Comparison of ENCODE assay signal across 17 cellular contexts in the genomic region with DNA sequence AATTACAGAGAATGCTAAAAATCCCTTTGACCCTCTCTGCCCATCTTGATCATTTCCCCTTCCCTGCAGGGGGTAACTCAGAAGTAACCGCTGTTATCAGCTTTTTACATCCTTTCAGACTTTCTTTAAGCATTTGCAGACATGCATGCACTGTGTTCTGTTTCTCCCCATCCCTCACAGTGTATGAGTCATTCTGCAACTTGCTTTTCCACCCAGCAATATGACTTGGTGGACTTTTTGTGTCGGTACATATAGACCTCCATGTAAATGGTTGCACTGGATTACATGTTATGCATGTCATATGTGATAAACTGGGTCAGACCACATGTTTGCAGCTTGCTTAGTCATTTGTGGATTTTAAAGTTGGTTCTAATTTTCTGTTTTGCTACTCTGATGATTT.
"Had no signal": no experiment of that assay in that cellular context is flagged by ENCODE, and none has a peak within 500 bp of the region (broad histone marks: within the 10 kb centered on the region; RNA-seq: fewer than 3 reads in every experiment).

No MANE protein-coding gene starts in this region.

- H3K27me3 ChIP-seq: ovary, sigmoid colon, thyroid gland had no signal

- H3K27ac Mint-ChIP-seq: stimulated activated memory B cell treated with anti-CD40 and anti-IgM and Interleukin-4, amounts not matched to agents 10 μg/mL and 1 μg/mL and 100 μg/mL, for 72 hours; T-helper 17 cell had no signal

- FAIRE-seq: urothelium cell line had no signal

- H3K4me3 Mint-ChIP-seq: central memory CD8-positive, alpha-beta T cell; neural crest cell; stimulated activated memory B cell treated with anti-CD40 and anti-IgM and Interleukin-4, amounts not matched to agents 10 μg/mL and 1 μg/mL and 100 μg/mL, for 72 hours; T-helper 17 cell had no signal

- H3K9me3 Mint-ChIP-seq: central memory CD8-positive, alpha-beta T cell had no signal

- H3K4me1 Mint-ChIP-seq: central memory CD8-positive, alpha-beta T cell; neural crest cell; stimulated activated memory B cell treated with anti-CD40 and anti-IgM and Interleukin-4, amounts not matched to agents 10 μg/mL and 1 μg/mL and 100 μg/mL, for 72 hours; T-helper 17 cell had no signal

- DNase-seq: activated CD4-positive, CD25-positive, alpha-beta regulatory T cell; activated naive CD4-positive, alpha-beta T cell treated with anti-CD3 and anti-CD28 coated beads, Interleukin-2, amount 50 U/mL, for 16 hours; cortex of kidney; effector CD4-positive, alpha-beta T cell; esophagus squamous epithelium; hippocampal formation; kidney glomerular epithelial cell; ovary; sigmoid colon; stimulated activated CD4-positive, alpha-beta T cell treated with anti-CD3 and anti-CD28 coated beads, Interleukin-12 subunit alpha, Interleukin-12 subunit beta, amount 100 ng/mL, for 4 hours; stimulated activated CD4-positive, alpha-beta T cell treated with anti-CD3 and anti-CD28 coated beads, Interleukin-2, amount 100 ng/mL, for 24 hours; T-helper 17 cell; thyroid gland had no signal

- H3K4me1 ChIP-seq: esophagus squamous epithelium, sigmoid colon, thyroid gland had no signal

- H3K36me3 Mint-ChIP-seq: stimulated activated memory B cell treated with anti-CD40 and anti-IgM and Interleukin-4, amounts not matched to agents 10 μg/mL and 1 μg/mL and 100 μg/mL, for 72 hours had no signal

- H3K36me3 ChIP-seq: esophagus squamous epithelium, ovary, sigmoid colon, thyroid gland had no signal

- H3K9me3 ChIP-seq: esophagus squamous epithelium, ovary, thyroid gland had no signal

- H3K27ac ChIP-seq: esophagus squamous epithelium, ovary, sigmoid colon, thyroid gland had no signal

- ATAC-seq: T-helper 17 cell had no signal

- H3K4me3 ChIP-seq: esophagus squamous epithelium, ovary, sigmoid colon, thyroid gland had no signal
